Comparison of ENCODE assay signal across 27 cellular contexts in genomic region chr12:5873341-5873919, GRCh38.
"Had no signal": no experiment of that assay in that cellular context is flagged by ENCODE, and none has a peak within 500 bp of the region (broad histone marks: within the 10 kb centered on the region; RNA-seq: fewer than 3 reads in every experiment).

No MANE protein-coding gene starts in this region.

- FAIRE-seq: astrocyte, endothelial cell of umbilical vein, keratinocyte had no signal

- H3K27me3 ChIP-seq: brain microvascular endothelial cell, foreskin keratinocyte, heart left ventricle, ovary, suprapubic skin, upper lobe of right lung had no signal

- ATAC-seq: effector memory CD8-positive, alpha-beta T cell; foreskin keratinocyte; left cardiac atrium; left ventricle myocardium superior; T-cell; upper lobe of right lung had no signal

- H3K4me3 ChIP-seq: heart left ventricle, ovary, smooth muscle cell, suprapubic skin, tibial artery, upper lobe of right lung had no signal

- DNase-seq: activated CD4-positive, alpha-beta T cell treated with anti-CD3 and anti-CD28 coated beads for 4 hours; activated CD4-positive, alpha-beta T cell treated with anti-CD3 and anti-CD28 coated beads, Interleukin-2, amount 50 U/mL, for 48 hours; activated CD8-positive, alpha-beta memory T cell treated with anti-CD3 and anti-CD28 coated beads for 24 hours; activated CD8-positive, alpha-beta memory T cell treated with anti-CD3 and anti-CD28 coated beads, Interleukin-2, amount 50 U/mL, for 4 hours; activated effector memory CD4-positive, alpha-beta T cell treated with anti-CD3 and anti-CD28 coated beads, Interleukin-2, amount 50 U/mL, for 16 hours; activated naive CD4-positive, alpha-beta T cell treated with anti-CD3 and anti-CD28 coated beads, Interleukin-2, amount 10 ng/mL, durations not matched to agents 7 days and 5 days; activated T-cell treated with anti-CD3 and anti-CD28 coated beads, Interleukin-2, amount 50 U/mL, for 1 hour; amniotic stem cell; caudate nucleus; cortex of kidney; effector memory CD8-positive, alpha-beta T cell; foreskin keratinocyte; heart left ventricle; hypothalamus; left cardiac atrium; left ventricle myocardium superior; ovary; stimulated activated naive CD4-positive, alpha-beta T cell; T-cell; tibial artery; upper lobe of right lung had no signal

- H3K36me3 ChIP-seq: brain microvascular endothelial cell, heart left ventricle, ovary, suprapubic skin, tibial artery, upper lobe of right lung had no signal
